In genomic region chr17:59161477-59161876, GRCh38 we compare ENCODE assay signal across 15 cellular contexts. TPM values are rescaled to one million over a fixed set of nuclear protein-coding genes. Genes with fewer than 3 reads are reported as not detected.
DNase-seq lines count a peak whose midpoint lies in the region; ATAC-seq and TF ChIP-seq lines count a peak whose summit lies in the region.
"Had no signal": no experiment of that assay in that cellular context is flagged by ENCODE, and none has a peak within 500 bp of the region (broad histone marks: within the 10 kb centered on the region; RNA-seq: fewer than 3 reads in every experiment).

No MANE protein-coding gene starts in this region.

- H2BK120ac ChIP-seq in mesenchymal stem cell (ENCODE audit: low read depth, low read length): no peak overlapping the region

- H3K9ac ChIP-seq in mesenchymal stem cell (ENCODE audit: low read length): no peak overlapping the region

- H3K14ac ChIP-seq in mesenchymal stem cell (ENCODE audit: low read length in 2 of 2): no peak overlapping the region

- no peak overlapping the region for H2BK15ac ChIP-seq in mesenchymal stem cell (ENCODE audit: low read depth, poor library complexity, severe bottlenecking)

- no peak overlapping the region for H3K27ac Mint-ChIP-seq in activated T-cell treated with anti-CD3 and anti-CD28 coated beads, Interleukin-2, amount 50 U/mL, for 24 hours
- H3K27ac Mint-ChIP-seq in stimulated activated effector memory CD8-positive, alpha-beta T cell treated with anti-CD3 and anti-CD28 coated beads, Interleukin-12 subunit alpha, Interleukin-12 subunit beta, amount 100 ng/mL, for 72 hours: peak overlapping the region; percentile 29

- no peaks in the 10 kb centered on the region for H3K27me3 Mint-ChIP-seq in activated T-cell treated with anti-CD3 and anti-CD28 coated beads, Interleukin-2, amount 50 U/mL, for 24 hours

- H3K9me3 ChIP-seq in RWPE2 (ENCODE audit: severe bottlenecking): no peaks in the 10 kb centered on the region
- no peaks in the 10 kb centered on the region for H3K9me3 ChIP-seq in mesenchymal stem cell (ENCODE audit: control insufficient read depth, low read length)

- H4K91ac ChIP-seq in mesenchymal stem cell (ENCODE audit: low read length): no peak overlapping the region

- no peak overlapping the region for H3K4ac ChIP-seq in mesenchymal stem cell (ENCODE audit: low read depth in 1 of 2, low read length in 2 of 2)

- H3K27ac ChIP-seq in RWPE2 (ENCODE audit: poor library complexity, severe bottlenecking) (peak overlapping the region; percentile 93), mesenchymal stem cell (ENCODE audit: low read length, poor library complexity, severe bottlenecking) (no peak overlapping the region)
- H3K27ac ChIP-seq: HL-60 had no signal

- no peak overlapping the region for H3K4me3 Mint-ChIP-seq in activated T-cell treated with anti-CD3 and anti-CD28 coated beads, Interleukin-2, amount 50 U/mL, for 24 hours
- H3K4me3 Mint-ChIP-seq in stimulated activated effector memory CD8-positive, alpha-beta T cell treated with anti-CD3 and anti-CD28 coated beads, Interleukin-12 subunit alpha, Interleukin-12 subunit beta, amount 100 ng/mL, for 72 hours: no peak overlapping the region

- H3K79me1 ChIP-seq in mesenchymal stem cell (replicated peaks; ENCODE audit: low read length, poor library complexity, severe bottlenecking): peaks cover 5% of the 10 kb centered on the region

- H3K9me3 Mint-ChIP-seq in activated T-cell treated with anti-CD3 and anti-CD28 coated beads, Interleukin-2, amount 50 U/mL, for 24 hours: no peaks in the 10 kb centered on the region
- no peaks in the 10 kb centered on the region for H3K9me3 Mint-ChIP-seq in stimulated activated effector memory CD8-positive, alpha-beta T cell treated with anti-CD3 and anti-CD28 coated beads, Interleukin-12 subunit alpha, Interleukin-12 subunit beta, amount 100 ng/mL, for 72 hours

- no peak overlapping the region for H2BK12ac ChIP-seq in mesenchymal stem cell (ENCODE audit: low read length in 2 of 2)

- DNase-seq in activated T-cell treated with anti-CD3 and anti-CD28 coated beads, Interleukin-2, amount 50 U/mL, for 24 hours: peak; percentile 11
- no peak for DNase-seq in activated T-cell treated with anti-CD3 and anti-CD28 coated beads, Interleukin-2, amount 50 U/mL, for 48 hours
- DNase-seq in RWPE2 (ENCODE audit: low spot score) (no peak), mesenchymal stem cell (no peak), posterior cingulate gyrus (no peak)
- DNase-seq in stimulated activated effector memory CD8-positive, alpha-beta T cell treated with anti-CD3 and anti-CD28 coated beads, Interleukin-12 subunit alpha, Interleukin-12 subunit beta, amount 100 ng/mL, for 72 hours (ENCODE audit: low spot score in 2 of 2): no peak
- no peak for DNase-seq in stimulated activated CD4-positive, alpha-beta T cell treated with anti-CD3 and anti-CD28 coated beads, Interleukin-12 subunit alpha, Interleukin-12 subunit beta, amount 100 ng/mL, for 4 hours
- DNase-seq: C1 segment of cervical spinal cord, DND-41, HCEC 1CT, NCI-H1048, NCI-H146, NCI-H2081, NCI-H510A treated with DMSO at 0.1 percent for 48 hours had no signal

- no peak overlapping the region for H2AFZ ChIP-seq in mesenchymal stem cell (ENCODE audit: low read depth, low read length)

- WGBS in mesenchymal stem cell: 97% methylated on average over 2 of the region's 2 CpGs

- H3K4me1 ChIP-seq in RWPE2 (ENCODE audit: insufficient read depth, poor library complexity, severe bottlenecking) (peaks cover 34% of the 10 kb centered on the region), mesenchymal stem cell (ENCODE audit: control insufficient read depth, insufficient read depth, low read depth, low read length) (no peaks in the 10 kb centered on the region)

- no peaks in the 10 kb centered on the region for H3K27me3 ChIP-seq in RWPE2 (ENCODE audit: insufficient read depth, poor library complexity, severe bottlenecking)
- H3K27me3 ChIP-seq in mesenchymal stem cell (ENCODE audit: control insufficient read depth in 1 of 2, insufficient read depth in 1 of 2, low read length in 2 of 2): no peaks in the 10 kb centered on the region

- no peak overlapping the region for H3K4me2 ChIP-seq in mesenchymal stem cell (ENCODE audit: low read length, poor library complexity, severe bottlenecking)

- no peak overlapping the region for H2BK5ac ChIP-seq in mesenchymal stem cell (ENCODE audit: low read depth, low read length, poor library complexity, severe bottlenecking)

- no peak for TF ChIP-seq CTCF in RWPE2 (IDR thresholded peaks at IDR 0.05; ENCODE audit: poor library complexity, severe bottlenecking)

- intact Hi-C loops in posterior cingulate gyrus (cut with DNase I): no loop called here

- H3K18ac ChIP-seq in mesenchymal stem cell (ENCODE audit: low read depth in 1 of 2, low read length in 2 of 2): no peak overlapping the region

- H3K4me3 ChIP-seq in RWPE2 (ENCODE audit: severe bottlenecking) (no peak overlapping the region), mesenchymal stem cell (ENCODE audit: insufficient read depth in 1 of 2, low read depth in 1 of 2, low read length in 2 of 2) (no peak overlapping the region)

- H3K23ac ChIP-seq in mesenchymal stem cell (ENCODE audit: low read length in 2 of 2): no peak overlapping the region

- no peak for ATAC-seq in RWPE2 (ENCODE audit: low read depth)
- ATAC-seq in stimulated activated effector memory CD8-positive, alpha-beta T cell treated with anti-CD3 and anti-CD28 coated beads, Interleukin-12 subunit alpha, Interleukin-12 subunit beta, amount 100 ng/mL, for 72 hours: no peak

- H3K36me3 ChIP-seq in RWPE2 (ENCODE audit: low read depth) (peaks cover 54% of the 10 kb centered on the region), mesenchymal stem cell (ENCODE audit: control insufficient read depth in 1 of 2, insufficient read depth in 2 of 2, low read depth in 1 of 2, low read length in 2 of 2) (no peaks in the 10 kb centered on the region)

- H2AK5ac ChIP-seq in mesenchymal stem cell (ENCODE audit: low read length, severe bottlenecking): no peak overlapping the region

- peaks cover 2% of the 10 kb centered on the region for H3K36me3 Mint-ChIP-seq in activated T-cell treated with anti-CD3 and anti-CD28 coated beads, Interleukin-2, amount 50 U/mL, for 24 hours (ENCODE audit: low read depth)
- peaks cover 5% of the 10 kb centered on the region for H3K36me3 Mint-ChIP-seq in stimulated activated effector memory CD8-positive, alpha-beta T cell treated with anti-CD3 and anti-CD28 coated beads, Interleukin-12 subunit alpha, Interleukin-12 subunit beta, amount 100 ng/mL, for 72 hours

- H3K4me1 Mint-ChIP-seq in activated T-cell treated with anti-CD3 and anti-CD28 coated beads, Interleukin-2, amount 50 U/mL, for 24 hours (ENCODE audit: low read depth): peaks cover 14% of the 10 kb centered on the region
- peaks cover 18% of the 10 kb centered on the region for H3K4me1 Mint-ChIP-seq in stimulated activated effector memory CD8-positive, alpha-beta T cell treated with anti-CD3 and anti-CD28 coated beads, Interleukin-12 subunit alpha, Interleukin-12 subunit beta, amount 100 ng/mL, for 72 hours

- H4K8ac ChIP-seq in mesenchymal stem cell (ENCODE audit: low read length): peak overlapping the region; percentile 41

RNA-seq across cellular contexts. Expression of gene PRR11, which starts 5.9 kb away (rescaled TPM):
- polyA plus RNA-seq in mesenchymal stem cell (2013, experiment 1 of 2): 14.2 TPM
- 21.3 TPM for polyA plus RNA-seq in mesenchymal stem cell (2013, experiment 2 of 2)

RNA-seq across cellular contexts. Expression of gene SKA2, which starts 6.5 kb away (rescaled TPM):
- 112 TPM for polyA plus RNA-seq in mesenchymal stem cell (2013, experiment 1 of 2)
- polyA plus RNA-seq in mesenchymal stem cell (2013, experiment 2 of 2): 114 TPM

RNA-seq across cellular contexts. Expression of gene SMG8, which starts 48.4 kb away (rescaled TPM):
- polyA plus RNA-seq in mesenchymal stem cell (2013, experiment 1 of 2): 11.0 TPM
- polyA plus RNA-seq in mesenchymal stem cell (2013, experiment 2 of 2): 11.1 TPM

RNA-seq across cellular contexts. Expression of gene TRIM37, which starts 54.8 kb away (rescaled TPM):
- 19.3 TPM for polyA plus RNA-seq in mesenchymal stem cell (2013, experiment 1 of 2)
- polyA plus RNA-seq in mesenchymal stem cell (2013, experiment 2 of 2): 19.8 TPM

RNA-seq across cellular contexts. Expression of gene GDPD1, which starts 58.8 kb away (rescaled TPM):
- polyA plus RNA-seq in mesenchymal stem cell (2013, experiment 1 of 2): 2.2 TPM
- polyA plus RNA-seq in mesenchymal stem cell (2013, experiment 2 of 2): 2.3 TPM
